ENCODE assay signal across 34 cellular contexts in the genomic region with DNA sequence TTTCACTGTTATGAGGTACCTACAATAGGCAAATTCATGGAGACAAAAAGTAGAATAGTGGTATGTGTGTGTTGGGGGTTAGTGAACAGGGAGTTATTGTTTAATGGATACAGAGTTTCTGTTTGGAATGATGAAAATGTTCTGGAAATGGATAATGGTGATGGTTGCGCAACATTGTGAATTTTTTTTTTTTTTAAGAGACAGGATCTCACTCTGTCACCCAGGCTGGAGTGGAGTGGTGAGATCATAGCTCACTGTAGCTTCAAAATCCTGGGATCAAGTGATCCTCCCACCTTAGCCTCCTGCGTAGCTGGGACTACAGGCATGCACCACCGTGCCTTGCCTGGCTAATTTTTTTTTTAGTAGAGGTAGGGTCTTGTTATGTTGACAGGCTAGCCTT. TPM values are rescaled to one million over a fixed set of nuclear protein-coding genes. Genes with fewer than 3 reads are reported as not detected.
DNase-seq lines count a peak whose midpoint lies in the region; ATAC-seq, FAIRE-seq and TF ChIP-seq lines count a peak whose summit lies in the region.
"Had no signal": no experiment of that assay in that cellular context is flagged by ENCODE, and none has a peak within 500 bp of the region (broad histone marks: within the 10 kb centered on the region; RNA-seq: fewer than 3 reads in every experiment).

No MANE protein-coding gene starts in this region.

- in situ Hi-C loops in GM23248 (cut with MboI): no loop called here
- in situ Hi-C loops in HepG2 (cut with HindIII; ENCODE audit: extremely low pct_ligation_motif_present, low pct_unique_long_range_greater_than_20kb): no loop called here

- CTCF ChIA-PET in HepG2 (lab: Yijun Ruan, JAX; ENCODE audit: low intra/inter-chr PET ratio, low total read pairs): no interaction called here

- intact Hi-C loops in HepG2 (cut with micrococcal nuclease; ENCODE audit: unreplicated experiment): no loop called here

- DNase-seq in GM23248 (peak; percentile 26), adipocyte (ENCODE audit: low read depth) (peak; percentile 14), fibroblast of gingiva (ENCODE audit: low read depth) (peak; percentile 15), HepG2 (ENCODE audit: low spot score) (no peak), AG20443 (ENCODE audit: low spot score) (no peak), NCI-H526 treated with DMSO at 0.1 percent for 48 hours (lab: John Stamatoyannopoulos, UW) (no peak), NCI-H1105 treated with DMSO at 0.1 percent for 48 hours (lab: John Stamatoyannopoulos, UW) (no peak)
- DNase-seq: ACHN; activated CD4-positive, alpha-beta T cell treated with anti-CD3 and anti-CD28 coated beads, Interleukin-2, amount 10 ng/mL, durations not matched to agents 24 days and 14 days; activated CD8-positive, alpha-beta memory T cell treated with anti-CD3 and anti-CD28 coated beads for 24 hours; activated T-cell treated with anti-CD3 and anti-CD28 coated beads for 4 hours; aorta; CD8-positive, alpha-beta memory T cell; colonic mucosa; DMS 273 treated with DMSO at 0.1 percent for 48 hours; effector CD8-positive, alpha-beta T cell; erythroblast; H7; Karpas-422; NCI-H1417 treated with DMSO at 0.1 percent for 48 hours; NCI-H2029 treated with DMSO at 0.1 percent for 48 hours; NCI-H526; pancreas; Right ventricle myocardium superior; spleen; stimulated activated CD4-positive, alpha-beta T cell treated with anti-CD3 and anti-CD28 coated beads, Interleukin-2, amount 100 ng/mL, for 24 hours; stimulated activated CD8-positive, alpha-beta memory T cell treated with anti-CD3 and anti-CD28 coated beads, Interleukin-4, amount 100 ng/mL, for 48 hours had no signal

- H3K9me3 ChIP-seq in GM23248 (ENCODE audit: low read depth): no peaks in the 10 kb centered on the region
- no peaks in the 10 kb centered on the region for H3K9me3 ChIP-seq in adipocyte (ENCODE audit: control insufficient read depth, low read length)
- no peaks in the 10 kb centered on the region for H3K9me3 ChIP-seq in HepG2 (ENCODE audit: low read length)
- H3K9me3 ChIP-seq: colonic mucosa, pancreas, right atrium auricular region, spleen, thoracic aorta had no signal

- H3K9me2 ChIP-seq in GM23248 (ENCODE audit: insufficient read depth): no peaks in the 10 kb centered on the region

- POLR2A ChIA-PET in HepG2 (lab: Yijun Ruan, JAX): no interaction called here

- WGBS in GM23248 (ENCODE audit: low coverage in 1 of 2, low lambda C conversion rate in 2 of 2, missing lambda C conversion rate in 2 of 2), 2 experiments: 36 to 45% methylated on average over 3 of the region's 3 CpGs
- 55% methylated on average over 3 of the region's 3 CpGs for WGBS in HepG2 (ENCODE audit: low lambda C conversion rate)

- H3F3A ChIP-seq in GM23248 (ENCODE audit: insufficient read depth): no peaks in the 10 kb centered on the region

- peaks cover 28% of the 10 kb centered on the region for H3K27me3 ChIP-seq in GM23248 (replicated peaks; ENCODE audit: insufficient read depth)
- H3K27me3 ChIP-seq in adipocyte (replicated peaks; ENCODE audit: control insufficient read depth, insufficient read depth, low read length): peaks cover 5% of the 10 kb centered on the region
- H3K27me3 ChIP-seq in HepG2 (ENCODE audit: control insufficient read depth in 1 of 2, insufficient read depth in 2 of 2, low read length in 2 of 2): no peaks in the 10 kb centered on the region; a peak in 2 of 5 replicates
- H3K27me3 ChIP-seq: cardiac muscle cell, colonic mucosa, hepatocyte, pancreas, right atrium auricular region had no signal

- no peak overlapping the region for H3K4me2 ChIP-seq in GM23248 (ENCODE audit: unreplicated experiment)
- H3K4me2 ChIP-seq in HepG2 (ENCODE audit: low read depth, low read length): no peak overlapping the region
- H3K4me2 ChIP-seq: hepatocyte had no signal

- no peak for TF ChIP-seq RAD21 in HepG2 (CRISPR knock-in tag; IDR thresholded peaks at IDR 0.05)

- no peaks in the 10 kb centered on the region for H4K20me1 ChIP-seq in GM23248 (ENCODE audit: insufficient read depth)
- H4K20me1 ChIP-seq in HepG2 (ENCODE audit: insufficient read depth, low read length): 0 out of 2 replicates have a peak, but pooled peaks cover 2% of the 10 kb centered on the region

- H3K4me3 ChIP-seq in GM23248 (no peak overlapping the region), adipocyte (ENCODE audit: low read length) (no peak overlapping the region), HepG2 (replicated peaks in 1 of 3; ENCODE audit: insufficient read depth in 1 of 3, low read depth in 2 of 3, low read length in 3 of 3) (no peak overlapping the region)
- H3K4me3 ChIP-seq: cardiac muscle cell, colonic mucosa, hepatocyte, pancreas, right atrium auricular region, spleen, thoracic aorta had no signal

- no TSS peak for BruUV-seq in HepG2 (replicated peaks; lab: Mats Ljungman, UMichigan)

- no peak for FAIRE-seq in HepG2 (lab: Jason Lieb, UNC)
- FAIRE-seq: frontal cortex, pancreas had no signal

- H3K4me1 ChIP-seq in GM23248 (ENCODE audit: insufficient read depth) (no peaks in the 10 kb centered on the region), adipocyte (ENCODE audit: control insufficient read depth, insufficient read depth, low read length) (peaks cover 15% of the 10 kb centered on the region), HepG2 (ENCODE audit: insufficient read depth, low read length) (no peaks in the 10 kb centered on the region)
- H3K4me1 ChIP-seq: colonic mucosa, pancreas, right atrium auricular region, spleen had no signal

- TF ChIP-seq EP300 in HepG2 (IDR thresholded peaks at IDR 0.05; ENCODE audit: low read depth in 2 of 2, low read length in 2 of 2): no peak
- TF ChIP-seq EP300 in HepG2 (CRISPR knock-in tag; IDR thresholded peaks at IDR 0.05; ENCODE audit: borderline replicate concordance): no peak

- no peak for ATAC-seq in HepG2
- ATAC-seq: activated naive CD4-positive, alpha-beta T cell treated with anti-CD3 and anti-CD28 coated beads, Interleukin-2, amount 50 U/mL, for 72 hours had no signal

- TF ChIP-seq POLR2A in HepG2 (IDR thresholded peaks at IDR 0.05; ENCODE audit: insufficient read depth in 1 of 2, low read depth in 2 of 2, low read length in 2 of 2): no peak

- no peak overlapping the region for H3K9ac ChIP-seq in GM23248
- no peak overlapping the region for H3K9ac ChIP-seq in adipocyte (ENCODE audit: low read length)
- no peak overlapping the region for H3K9ac ChIP-seq in HepG2 (ENCODE audit: insufficient read depth, low read depth, low read length)

- no peak for TF ChIP-seq CTCF in HepG2 (CRISPR knock-in tag; IDR thresholded peaks at IDR 0.05)

- H2AFZ ChIP-seq in GM23248: no peak overlapping the region
- H2AFZ ChIP-seq in HepG2 (ENCODE audit: low read length): no peak overlapping the region
- H2AFZ ChIP-seq: hepatocyte had no signal

- H3K27ac ChIP-seq in GM23248 (no peak overlapping the region), HepG2 (ENCODE audit: extremely low read length, insufficient read depth, low read length) (no peak overlapping the region)
- H3K27ac ChIP-seq: cardiac muscle cell, colonic mucosa, hepatocyte, pancreas, right atrium auricular region, spleen, thoracic aorta had no signal

- no peaks in the 10 kb centered on the region for H3K79me2 ChIP-seq in GM23248 (ENCODE audit: insufficient read depth)
- no peaks in the 10 kb centered on the region for H3K79me2 ChIP-seq in HepG2 (ENCODE audit: insufficient read depth, low read length)
- H3K79me2 ChIP-seq: hepatocyte had no signal

- H3K36me3 ChIP-seq in GM23248 (ENCODE audit: low read depth) (no peaks in the 10 kb centered on the region), adipocyte (ENCODE audit: control insufficient read depth, insufficient read depth, low read length, severe bottlenecking) (no peaks in the 10 kb centered on the region), HepG2 (replicated peaks in 1 of 2; ENCODE audit: control insufficient read depth in 1 of 2, insufficient read depth in 2 of 2, low read length in 2 of 2) (no peaks in the 10 kb centered on the region)
- H3K36me3 ChIP-seq: cardiac muscle cell, colonic mucosa, pancreas, right atrium auricular region, spleen, thoracic aorta had no signal

TF ChIP-seq in HepG2, 621 proteins besides CTCF, POLR2A, EP300 and RAD21 (continues in another document):
- TF ChIP-seq SIX4 (CRISPR knock-in tag; IDR thresholded peaks at IDR 0.05) (no peak), ZNF652 (CRISPR knock-in tag; IDR thresholded peaks at IDR 0.05; ENCODE audit: borderline replicate concordance, low read depth) (no peak), ZNF766 (CRISPR knock-in tag; IDR thresholded peaks at IDR 0.05; ENCODE audit: borderline replicate concordance) (no peak)

RNA-seq across cellular contexts. Expression of a gene that starts 34.5 kb away (rescaled TPM):
- total RNA-seq in GM23248 (2014; rRNA removed; shearing (Covaris generic)): not detected in 2 replicates
- not detected in 2 replicates for polyA plus RNA-seq in GM23248 (2016; fragmentation: Nextera tagmentation; extraction: Ambion mirVana)
- not detected in 2 replicates for total RNA-seq in HepG2 (2016; rRNA removed; fragmentation: Illumina TruSeq; extraction: Trizol)
- not detected in 2 replicates for total RNA-seq in HepG2 (2016; cell fraction: cytosol; rRNA removed; fragmentation: Illumina TruSeq; extraction: Trizol; ENCODE audit: low read depth)
- total RNA-seq in HepG2 (2016; cell fraction: insoluble cytoplasmic fraction; rRNA removed; fragmentation: Illumina TruSeq; extraction: Trizol): not detected in 2 replicates
- not detected in 2 replicates for total RNA-seq in HepG2 (2016; cell fraction: membrane; rRNA removed; fragmentation: Illumina TruSeq; extraction: Trizol)
- total RNA-seq in HepG2 (2016; cell fraction: nucleus; rRNA removed; fragmentation: Illumina TruSeq; extraction: Trizol): not detected in 2 replicates
- polyA plus RNA-seq in HepG2 (2011; rRNA removed): 0.04 and 0.17 TPM in 2 replicates
- polyA plus RNA-seq in HepG2 (2011; cell fraction: cytosol; rRNA removed): 0.01 TPM in 2 replicates
- polyA plus RNA-seq in HepG2 (2011; cell fraction: nucleus; rRNA removed): 0.06 and 0.14 TPM in 2 replicates
- polyA plus RNA-seq in HepG2 (2012): 0.04 and 0.38 TPM in 2 replicates
- not detected in 2 replicates for polyA plus RNA-seq in HepG2 (2016; cell fraction: cytosol; fragmentation: Illumina TruSeq; extraction: Trizol; ENCODE audit: low read depth)
- polyA plus RNA-seq in HepG2 (2016; cell fraction: insoluble cytoplasmic fraction; fragmentation: Illumina TruSeq; extraction: Trizol; ENCODE audit: low read depth): not detected in 2 replicates
- polyA plus RNA-seq in HepG2 (2016; cell fraction: membrane; fragmentation: Illumina TruSeq; extraction: Trizol; ENCODE audit: low read depth): not detected in 2 replicates
- polyA plus RNA-seq in HepG2 (2016; cell fraction: nucleus; fragmentation: Illumina TruSeq; extraction: Trizol; ENCODE audit: insufficient read depth, low read depth): not detected in 2 replicates
- 0.04 and 2.2 TPM in 2 replicates for polyA minus RNA-seq in HepG2 (2011; rRNA and poly(A)+ RNA removed; ENCODE audit: low replicate concordance)
- polyA minus RNA-seq in HepG2 (2011; cell fraction: cytosol; rRNA and poly(A)+ RNA removed): not detected in 2 replicates
- polyA minus RNA-seq in HepG2 (2011; cell fraction: nucleus; rRNA and poly(A)+ RNA removed): 0.12 TPM in 1 of 2 replicates, not detected in the other
- total RNA-seq: activated CD4-positive, alpha-beta T cell treated with anti-CD3 and anti-CD28 coated beads, Interleukin-2, amount 10 ng/mL, durations not matched to agents 24 days and 14 days; activated naive CD4-positive, alpha-beta T cell treated with anti-CD3 and anti-CD28 coated beads, Interleukin-2, amount 50 U/mL, for 72 hours; CD8-positive, alpha-beta memory T cell had no signal
- polyA plus RNA-seq: BJ; CD8-positive, alpha-beta memory T cell had no signal

Comparison
In these comparisons a context has a peak if more than half of its experiments do, and no peak if none do; other contexts are left out.
1. DNase-seq: peak in GM23248 (single experiment), adipocyte (single experiment) and fibroblast of gingiva (single experiment); none in HepG2 (single experiment), AG20443 (single experiment), NCI-H526 treated with DMSO at 0.1 percent for 48 hours (single experiment) and NCI-H1105 treated with DMSO at 0.1 percent for 48 hours (single experiment).